Comparison of ENCODE assay signal across 16 cellular contexts in genomic region chr11:2542406-2542805, GRCh38.
"Had no signal": no experiment of that assay in that cellular context is flagged by ENCODE, and none has a peak within 500 bp of the region (broad histone marks: within the 10 kb centered on the region; RNA-seq: fewer than 3 reads in every experiment).

No MANE protein-coding gene starts in this region.

- H3K9me3 ChIP-seq: esophagus muscularis mucosa, ovary, tibial artery, vagina had no signal

- H3K4me3 ChIP-seq: cardiac muscle cell, esophagus muscularis mucosa, ovary, tibial artery, vagina had no signal

- FAIRE-seq: colon, TTC549 had no signal

- H3K4me1 ChIP-seq: esophagus muscularis mucosa, tibial artery, vagina had no signal

- H3K36me3 ChIP-seq: cardiac muscle cell, esophagus muscularis mucosa, ovary, tibial artery, vagina had no signal

- DNase-seq: activated CD4-positive, alpha-beta T cell treated with anti-CD3 and anti-CD28 coated beads for 48 hours; activated CD8-positive, alpha-beta T cell treated with anti-CD3 and anti-CD28 coated beads, Interleukin-2, amount 10 ng/mL, durations not matched to agents 7 days and 5 days; activated naive CD4-positive, alpha-beta T cell; hypothalamus; kidney glomerular epithelial cell; stimulated activated CD4-positive, alpha-beta T cell treated with anti-CD3 and anti-CD28 coated beads, Interleukin-4, amount 100 ng/mL, for 24 hours; stimulated activated naive CD4-positive, alpha-beta T cell; T-helper 2 cell had no signal

- H3K27ac ChIP-seq: cardiac muscle cell, esophagus muscularis mucosa, ovary, tibial artery, vagina had no signal

- H3K27me3 ChIP-seq: esophagus muscularis mucosa, ovary, vagina had no signal

- ATAC-seq: activated CD8-positive, alpha-beta T cell treated with anti-CD3 and anti-CD28 coated beads, Interleukin-2, amount 10 ng/mL, durations not matched to agents 7 days and 5 days; WTC11 had no signal
